16 cellular contexts compared by ENCODE assay signal in genomic region chr4:38109370-38109769, GRCh38.
DNase-seq lines count a peak whose midpoint lies in the region; ATAC-seq and TF ChIP-seq lines count a peak whose summit lies in the region.
"Had no signal": no experiment of that assay in that cellular context is flagged by ENCODE, and none has a peak within 500 bp of the region (broad histone marks: within the 10 kb centered on the region; RNA-seq: fewer than 3 reads in every experiment).

No MANE protein-coding gene starts in this region.

- H3K27ac Mint-ChIP-seq in brain (peak overlapping the region in 3 of 5 experiments; percentile 18 to 76 (median 38)), nephron (peak overlapping the region; percentile 36 to 83 (median 83))

- intact Hi-C loops in Right ventricle myocardium inferior (cut with DNase I): no loop called here

- no peaks in the 10 kb centered on the region for H3K9me3 Mint-ChIP-seq in brain
- no peaks in the 10 kb centered on the region for H3K9me3 Mint-ChIP-seq in nephron

- no peak overlapping the region for H3K4me3 ChIP-seq in cardiac muscle cell
- H3K4me3 ChIP-seq: BLaER1 treated with 17β-estradiol and CSF1 and Interleukin-3, amounts not matched to agents 10 nM and 100 nM; SK-N-MC had no signal

- no peak for TF ChIP-seq CTCF in cardiac muscle cell (IDR thresholded peaks at IDR 0.05; ENCODE audit: low read depth, low read length)
- TF ChIP-seq CTCF in brain (conservative IDR thresholded peaks at IDR 0.05): no peak
- no peak for TF ChIP-seq CTCF in nephron (IDR thresholded peaks at IDR 0.05; ENCODE audit: unreplicated experiment in 3 of 3)

- H3K9me3 ChIP-seq in cardiac muscle cell (ENCODE audit: low read depth): no peaks in the 10 kb centered on the region
- H3K9me3 ChIP-seq: BLaER1 treated with 17β-estradiol and CSF1 and Interleukin-3, amounts not matched to agents 10 nM and 100 nM had no signal

- no peaks in the 10 kb centered on the region for H3K36me3 ChIP-seq in cardiac muscle cell

- H3K27ac ChIP-seq in cardiac muscle cell: peak overlapping the region; percentile 47
- H3K27ac ChIP-seq: BLaER1 treated with 17β-estradiol and CSF1 and Interleukin-3, amounts not matched to agents 10 nM and 100 nM; HL-60; SK-N-MC had no signal

- peaks cover 29% of the 10 kb centered on the region for H3K4me1 ChIP-seq in cardiac muscle cell (ENCODE audit: low read depth)

- H3K4me3 Mint-ChIP-seq in brain: no peak overlapping the region
- H3K4me3 Mint-ChIP-seq in nephron: peak overlapping the region in 1 of 3 experiments; percentile 3

- no peaks in the 10 kb centered on the region for H3K27me3 ChIP-seq in cardiac muscle cell
- H3K27me3 ChIP-seq: BLaER1 treated with 17β-estradiol and CSF1 and Interleukin-3, amounts not matched to agents 10 nM and 100 nM had no signal

- H3K4me1 Mint-ChIP-seq in brain: peaks cover 58% of the 10 kb centered on the region
- H3K4me1 Mint-ChIP-seq in nephron: peaks cover 86% of the 10 kb centered on the region

- peaks cover 15% of the 10 kb centered on the region for H3K36me3 Mint-ChIP-seq in brain
- H3K36me3 Mint-ChIP-seq in nephron (ENCODE audit: low read depth): peaks cover 40% of the 10 kb centered on the region

- no peaks in the 10 kb centered on the region for H3K27me3 Mint-ChIP-seq in brain
- no peaks in the 10 kb centered on the region for H3K27me3 Mint-ChIP-seq in nephron (ENCODE audit: low read depth)

- ATAC-seq in Right ventricle myocardium inferior: no peak
- no peak for ATAC-seq in HG02678 (IDR thresholded peaks at IDR 0.05; ENCODE audit: unreplicated experiment)
- ATAC-seq in GM18861 (IDR thresholded peaks at IDR 0.05; ENCODE audit: unreplicated experiment): no peak
- ATAC-seq: PC-3 had no signal

- peak in 1 of 2 donors; percentile 21 for DNase-seq in cardiac muscle cell (ENCODE audit: low read depth in 1 of 2, low spot score in 1 of 2)
- no peak for DNase-seq in Right ventricle myocardium inferior (ENCODE audit: missing footprints)
- DNase-seq in NCI-H2196 (lab: John Stamatoyannopoulos, UW; ENCODE audit: unreplicated experiment): no peak
- no peak for DNase-seq in NCI-H187 treated with DMSO at 0.1 percent for 48 hours (lab: John Stamatoyannopoulos, UW)
- DNase-seq: KG1, NCI-H1105 treated with DMSO at 0.1 percent for 48 hours, NCI-H1930, NCI-H526, PC-3 had no signal
